Comparison of ENCODE assay signal across 8 cellular contexts in genomic region chr2:74653589-74653984, GRCh38. TPM values are rescaled to one million over a fixed set of nuclear protein-coding genes. Genes with fewer than 3 reads are reported as not detected.
DNase-seq lines count a peak whose midpoint lies in the region; ATAC-seq and TF ChIP-seq lines count a peak whose summit lies in the region.

No MANE protein-coding gene starts in this region.

- H3K36me3 Mint-ChIP-seq in natural killer cell, result peaks cover 2% of the 10 kb centered on the region

- H3K27me3 ChIP-seq in BJ (ENCODE audit: control insufficient read depth, insufficient read depth, low read length) (no peaks in the 10 kb centered on the region), HUES6 (ENCODE audit: control insufficient read depth, insufficient read depth, low read length) (peaks cover 29% of the 10 kb centered on the region), duodenal mucosa (ENCODE audit: control insufficient read depth in 1 of 2, insufficient read depth in 2 of 2, low read length in 2 of 2) (peaks cover 4 to 17% of the 10 kb centered on the region in 2 donors)

- H3K9me3 Mint-ChIP-seq in natural killer cell, result no peaks in the 10 kb centered on the region

- peaks cover 2% of the 10 kb centered on the region; the same call in 1 of the 2 replicates for H3K4me1 ChIP-seq in HUES6 (ENCODE audit: control insufficient read depth, insufficient read depth, low read length)
- H3K4me1 ChIP-seq in duodenal mucosa (ENCODE audit: control insufficient read depth in 1 of 2, insufficient read depth in 2 of 2, low read length in 2 of 2), result peaks cover 3 to 13% of the 10 kb centered on the region in 2 donors

- intact Hi-C loops in natural killer cell (cut with micrococcal nuclease), result no loop called here

- peaks cover 10 to 19% of the 10 kb centered on the region in 2 donors for H3K27me3 Mint-ChIP-seq in natural killer cell (ENCODE audit: low read depth in 2 of 2)

- POLR2A ChIA-PET in BJ (lab: Charles Lee), result no interaction called here

- TF ChIP-seq CTCF in BJ (IDR thresholded peaks at IDR 0.05; ENCODE audit: insufficient read depth, low read depth, low read length), result no peak
- TF ChIP-seq CTCF in natural killer cell (IDR thresholded peaks at IDR 0.05), result no peak

- H3K4me3 Mint-ChIP-seq in natural killer cell, result peak overlapping the region; percentile 83

- H3K4me1 Mint-ChIP-seq in natural killer cell, result peaks cover 10 to 28% of the 10 kb centered on the region in 2 donors

- H3K4me3 ChIP-seq in BJ (ENCODE audit: low read depth, low read length) (peak overlapping the region; percentile 76), HUES6 (ENCODE audit: low read depth, low read length) (peak overlapping the region; percentile 79), duodenal mucosa (ENCODE audit: low read depth in 1 of 2, low read length in 2 of 2) (peak overlapping the region; percentile 71 to 76)

- H3K9me3 ChIP-seq in HUES6 (ENCODE audit: control insufficient read depth, insufficient read depth, low read depth, low read length), result no peaks in the 10 kb centered on the region
- H3K9me3 ChIP-seq in duodenal mucosa (ENCODE audit: control insufficient read depth in 1 of 2, low read length in 2 of 2), result no peaks in the 10 kb centered on the region

- H3K36me3 ChIP-seq in BJ (ENCODE audit: control insufficient read depth, insufficient read depth, low read length) (no peaks in the 10 kb centered on the region; the same call in 1 of the 2 replicates), HUES6 (ENCODE audit: control insufficient read depth, insufficient read depth, low read length) (no peaks in the 10 kb centered on the region), duodenal mucosa (ENCODE audit: control insufficient read depth in 1 of 2, insufficient read depth in 2 of 2, low read length in 2 of 2) (no peaks in the 10 kb centered on the region)

- ATAC-seq in GM21360 (IDR thresholded peaks at IDR 0.05; ENCODE audit: unreplicated experiment), result peak; percentile 10
- peak; percentile 14 to 30 (median 23) for ATAC-seq in natural killer cell

- H3K27ac ChIP-seq in HUES6 (ENCODE audit: low read depth, low read length) (no peak overlapping the region), duodenal mucosa (ENCODE audit: low read depth, low read length) (no peak overlapping the region)

- peak overlapping the region; percentile 49 to 69 for H3K27ac Mint-ChIP-seq in natural killer cell

- DNase-seq in BJ (ENCODE audit: low read depth) (no peak), natural killer cell (no peak), cerebellar nuclear complex (lab: John Stamatoyannopoulos, UW) (no peak), NCI-H524 (lab: John Stamatoyannopoulos, UW) (no peak)
- no peak for DNase-seq in effector CD8-positive, alpha-beta T cell (lab: John Stamatoyannopoulos, UW)

- H3K9ac ChIP-seq in HUES6 (ENCODE audit: low read length) (no peak overlapping the region), duodenal mucosa (ENCODE audit: low read depth in 1 of 2, low read length in 2 of 2) (peak overlapping the region; percentile 48 to 52)

- CTCF ChIA-PET in BJ (lab: Yijun Ruan, JAX), result interaction anchor here (0.9 kb wide), 1 partner anchor 9 kb away, joined by 3 read pairs; no protein-coding TSS in a partner anchor

RNA-seq across cellular contexts. Expression of gene SEMA4F, which starts 0.5 kb away (rescaled TPM):
- polyA plus RNA-seq in BJ (2011; rRNA removed), result 8.4 and 10.2 TPM in 2 replicates
- 5.1 and 6.2 TPM in 2 replicates for polyA minus RNA-seq in BJ (2011; rRNA and poly(A)+ RNA removed)
- total RNA-seq in natural killer cell, result 10 to 100 TPM in 2 of 3 donors, 1 to 10 TPM in 1; 7.3 to 18.0 (median 10.8) TPM

RNA-seq across cellular contexts. Expression of gene M1AP, which starts 5.5 kb away (rescaled TPM):
- polyA plus RNA-seq in BJ (2011; rRNA removed), result 0.33 and 0.47 TPM in 2 replicates
- 0.33 TPM in 1 of 2 replicates, not detected in the other for polyA minus RNA-seq in BJ (2011; rRNA and poly(A)+ RNA removed)
- not detected for total RNA-seq in natural killer cell
